9 cellular contexts compared by ENCODE assay signal in the genomic region with DNA sequence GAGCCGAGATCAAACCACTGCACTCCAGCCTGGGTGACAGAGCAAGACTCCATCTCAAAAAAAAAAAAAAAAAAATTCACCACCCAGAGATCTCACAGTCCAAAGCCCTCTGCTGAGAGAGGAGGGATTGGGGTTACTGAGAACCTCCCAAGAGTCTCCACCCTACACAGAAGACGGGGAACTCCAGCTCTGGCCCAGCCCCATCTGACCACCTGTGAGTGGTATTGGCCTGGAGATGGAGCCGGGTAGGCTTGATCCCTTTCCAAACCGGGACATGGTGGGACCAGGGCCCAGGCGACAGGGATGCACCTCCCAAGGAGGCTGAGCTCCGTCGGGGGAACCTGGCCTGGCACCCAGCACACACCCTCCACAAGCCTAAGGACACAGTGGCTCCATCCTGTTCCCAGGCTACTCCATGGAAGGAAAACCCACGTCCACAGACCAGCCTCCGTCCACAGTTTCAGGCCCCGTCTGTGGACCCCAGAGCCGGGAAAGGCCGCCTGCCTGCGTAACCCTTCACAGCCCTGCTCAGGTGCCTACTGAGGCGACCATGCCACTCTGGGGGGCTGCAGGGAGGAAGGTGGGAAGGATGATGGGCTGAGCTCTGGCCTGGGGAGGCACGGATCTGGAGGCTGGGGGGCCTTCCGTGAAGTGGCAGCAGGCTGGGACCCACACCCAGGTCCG. TPM values are rescaled to one million over a fixed set of nuclear protein-coding genes. Genes with fewer than 3 reads are reported as not detected.
DNase-seq lines count a peak whose midpoint lies in the region; ATAC-seq lines count a peak whose summit lies in the region.
"Had no signal": no experiment of that assay in that cellular context is flagged by ENCODE, and none has a peak within 500 bp of the region (broad histone marks: within the 10 kb centered on the region; RNA-seq: fewer than 3 reads in every experiment).

No MANE protein-coding gene starts in this region.

- no peaks in the 10 kb centered on the region for H3K27me3 ChIP-seq in stomach smooth muscle (ENCODE audit: control insufficient read depth in 1 of 2, insufficient read depth in 2 of 2, low read length in 2 of 2)

- H3K4me3 ChIP-seq in stomach smooth muscle (ENCODE audit: low read length in 2 of 2) = peak overlapping the region; percentile 94

- H3K36me3 ChIP-seq in stomach smooth muscle (ENCODE audit: control insufficient read depth in 2 of 2, insufficient read depth in 2 of 2, low read length in 2 of 2) = no peaks in the 10 kb centered on the region

- DNase-seq in T-helper 2 cell treated with Interferon-gamma antibody and Interleukin-4, amounts not matched to agents 5 μg/mL and 100 μg/mL, for 36 hours (ENCODE audit: low spot score) = no peak
- DNase-seq in T-helper 2 cell (no peak), immature natural killer cell (no peak), NCI-H510A treated with DMSO at 0.1 percent for 48 hours (lab: John Stamatoyannopoulos, UW) (no peak), NCI-H345 (lab: John Stamatoyannopoulos, UW) (no peak)

- peak overlapping the region; percentile 52 for H3K27ac Mint-ChIP-seq in T-helper 2 cell treated with Interferon-gamma antibody and Interleukin-4, amounts not matched to agents 5 μg/mL and 100 μg/mL, for 36 hours
- peak overlapping the region; percentile 25 for H3K27ac Mint-ChIP-seq in activated T-helper 17 cell treated with anti-CD3 and anti-CD28 coated beads, Interleukin-2, amount 50 U/mL, for 72 hours
- H3K27ac Mint-ChIP-seq in immature natural killer cell = peak overlapping the region; percentile 29 to 93 (median 54)

- no peaks in the 10 kb centered on the region for H3K9me3 ChIP-seq in stomach smooth muscle (ENCODE audit: control insufficient read depth in 2 of 2, low read length in 2 of 2)

- peaks cover 62% of the 10 kb centered on the region for H3K4me1 ChIP-seq in stomach smooth muscle (ENCODE audit: control insufficient read depth, insufficient read depth, low read length)

- H3K36me3 Mint-ChIP-seq in T-helper 2 cell treated with Interferon-gamma antibody and Interleukin-4, amounts not matched to agents 5 μg/mL and 100 μg/mL, for 36 hours (ENCODE audit: low read depth) = peaks cover 6% of the 10 kb centered on the region
- H3K36me3 Mint-ChIP-seq in activated T-helper 17 cell treated with anti-CD3 and anti-CD28 coated beads, Interleukin-2, amount 50 U/mL, for 72 hours (ENCODE audit: low read depth) = peaks cover 30% of the 10 kb centered on the region
- H3K36me3 Mint-ChIP-seq in immature natural killer cell = no peaks in the 10 kb centered on the region

- ATAC-seq in activated T-helper 17 cell treated with anti-CD3 and anti-CD28 coated beads, Interleukin-2, amount 50 U/mL, for 72 hours (replicated peaks) = no peak
- no peak for ATAC-seq in GM21360 (IDR thresholded peaks at IDR 0.05; ENCODE audit: unreplicated experiment)

- H3K9ac ChIP-seq in stomach smooth muscle (ENCODE audit: low read length in 2 of 2) = no peak overlapping the region

- H3K27ac ChIP-seq in stomach smooth muscle (ENCODE audit: low read length) = no peak overlapping the region

- peaks cover 17% of the 10 kb centered on the region for H3K4me1 Mint-ChIP-seq in T-helper 2 cell treated with Interferon-gamma antibody and Interleukin-4, amounts not matched to agents 5 μg/mL and 100 μg/mL, for 36 hours (ENCODE audit: low read depth)
- H3K4me1 Mint-ChIP-seq in activated T-helper 17 cell treated with anti-CD3 and anti-CD28 coated beads, Interleukin-2, amount 50 U/mL, for 72 hours = peaks cover 15% of the 10 kb centered on the region
- H3K4me1 Mint-ChIP-seq in immature natural killer cell = peaks cover 29 to 53% of the 10 kb centered on the region in 2 donors

- no peaks in the 10 kb centered on the region for H3K27me3 Mint-ChIP-seq in T-helper 2 cell treated with Interferon-gamma antibody and Interleukin-4, amounts not matched to agents 5 μg/mL and 100 μg/mL, for 36 hours (ENCODE audit: low read depth)
- no peaks in the 10 kb centered on the region for H3K27me3 Mint-ChIP-seq in activated T-helper 17 cell treated with anti-CD3 and anti-CD28 coated beads, Interleukin-2, amount 50 U/mL, for 72 hours
- H3K27me3 Mint-ChIP-seq in immature natural killer cell (ENCODE audit: low read depth in 3 of 3) = peaks cover 11 to 17% (median 13%) of the 10 kb centered on the region in 3 donors

- H3K9me3 Mint-ChIP-seq in T-helper 2 cell treated with Interferon-gamma antibody and Interleukin-4, amounts not matched to agents 5 μg/mL and 100 μg/mL, for 36 hours = no peaks in the 10 kb centered on the region
- no peaks in the 10 kb centered on the region for H3K9me3 Mint-ChIP-seq in activated T-helper 17 cell treated with anti-CD3 and anti-CD28 coated beads, Interleukin-2, amount 50 U/mL, for 72 hours
- peaks cover 0 to 2% (median 0%) of the 10 kb centered on the region in 6 donors for H3K9me3 Mint-ChIP-seq in immature natural killer cell

- H3K4me3 Mint-ChIP-seq in T-helper 2 cell treated with Interferon-gamma antibody and Interleukin-4, amounts not matched to agents 5 μg/mL and 100 μg/mL, for 36 hours = peak overlapping the region; percentile 97
- peak overlapping the region; percentile 91 for H3K4me3 Mint-ChIP-seq in activated T-helper 17 cell treated with anti-CD3 and anti-CD28 coated beads, Interleukin-2, amount 50 U/mL, for 72 hours
- H3K4me3 Mint-ChIP-seq in immature natural killer cell = peak overlapping the region; percentile 79 to 92 (median 85)

RNA-seq across cellular contexts. Expression of a gene that starts 1.8 kb away (rescaled TPM):
- total RNA-seq in activated T-helper 17 cell treated with anti-CD3 and anti-CD28 coated beads, Interleukin-2, amount 50 U/mL, for 72 hours = 100 to 1,000 TPM; 101 to 120 TPM
- 100 to 1,000 TPM in 1 of 3 donors, 10 to 100 TPM in 2; 45.6 to 102 (median 61.1) TPM for polyA plus RNA-seq in immature natural killer cell

RNA-seq across cellular contexts. Expression of a gene that starts 2.2 kb away (rescaled TPM):
- not detected for total RNA-seq in activated T-helper 17 cell treated with anti-CD3 and anti-CD28 coated beads, Interleukin-2, amount 50 U/mL, for 72 hours
- polyA plus RNA-seq in immature natural killer cell = not detected
- total RNA-seq: SK-MEL-5 had no signal

RNA-seq across cellular contexts. Expression of a gene that starts 7.3 kb away (rescaled TPM):
- total RNA-seq in activated T-helper 17 cell treated with anti-CD3 and anti-CD28 coated beads, Interleukin-2, amount 50 U/mL, for 72 hours = 100 to 1,000 TPM; 152 to 246 TPM
- 100 to 1,000 TPM; 227 to 382 (median 255) TPM for polyA plus RNA-seq in immature natural killer cell

RNA-seq across cellular contexts. Expression of a gene that starts 18.9 kb away (rescaled TPM):
- under 1 TPM in 1 of 2 donors, not detected in 1; 0.21 TPM for total RNA-seq in activated T-helper 17 cell treated with anti-CD3 and anti-CD28 coated beads, Interleukin-2, amount 50 U/mL, for 72 hours
- polyA plus RNA-seq in immature natural killer cell = not detected

RNA-seq across cellular contexts. Expression of a gene that starts 20.8 kb away (rescaled TPM):
- total RNA-seq in activated T-helper 17 cell treated with anti-CD3 and anti-CD28 coated beads, Interleukin-2, amount 50 U/mL, for 72 hours = 10 to 100 TPM; 21.8 to 31.2 TPM
- polyA plus RNA-seq in immature natural killer cell = 10 to 100 TPM in 1 of 3 donors, 1 to 10 TPM in 2; 4.5 to 13.3 (median 5.2) TPM
